In the genomic region with DNA sequence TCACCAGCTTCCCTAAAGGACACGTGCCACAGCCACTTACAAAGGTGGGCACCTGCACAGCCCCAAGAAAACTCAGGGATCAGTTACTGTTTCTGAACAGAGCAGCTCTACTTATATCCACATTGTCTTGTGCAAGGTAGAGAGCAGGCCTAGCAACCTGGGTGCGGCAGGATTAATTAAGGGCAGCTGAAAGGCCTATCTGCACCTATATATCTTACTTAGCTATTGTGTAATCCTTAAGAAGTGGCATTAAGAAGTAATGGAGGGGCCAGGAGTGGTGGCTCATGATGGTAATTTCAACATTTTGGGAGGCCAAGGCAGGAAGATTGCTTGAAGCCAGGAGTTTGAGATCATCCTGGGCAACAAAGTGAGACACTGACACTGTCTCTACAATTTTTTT, we compare ENCODE assay signal across 15 cellular contexts.
"Had no signal": no experiment of that assay in that cellular context is flagged by ENCODE, and none has a peak within 500 bp of the region (broad histone marks: within the 10 kb centered on the region; RNA-seq: fewer than 3 reads in every experiment).

No MANE protein-coding gene starts in this region.

- H3K9me3 ChIP-seq: ovary, tibial artery had no signal

- H3K4me3 ChIP-seq: ovary, tibial artery had no signal

- H3K36me3 ChIP-seq: ovary, tibial artery had no signal

- ATAC-seq: effector memory CD8-positive, alpha-beta T cell; left lobe of liver had no signal

- DNase-seq: activated CD4-positive, alpha-beta T cell treated with anti-CD3 and anti-CD28 coated beads for 1 hour; activated CD4-positive, alpha-beta T cell treated with anti-CD3 and anti-CD28 coated beads, Interleukin-2, amount 50 U/mL, for 4 hours; activated naive CD4-positive, alpha-beta T cell treated with anti-CD3 and anti-CD28 coated beads for 36 hours; activated naive CD8-positive, alpha-beta T cell treated with anti-CD3 and anti-CD28 coated beads, Interleukin-2, amount 50 U/mL, for 24 hours; aorta; cerebellar nuclear complex; effector memory CD8-positive, alpha-beta T cell; islet precursor cell; naive B cell; ovary; stimulated activated CD4-positive, alpha-beta T cell treated with anti-CD3 and anti-CD28 coated beads, Interleukin-12 subunit alpha, Interleukin-12 subunit beta, amount 100 ng/mL, for 4 hours; stimulated activated naive B cell treated with anti-CD40 and anti-IgM and Interleukin-4, amounts not matched to agents 10 μg/mL and 1 μg/mL and 100 μg/mL, for 72 hours; T-helper 9 cell; tibial artery had no signal

- H3K27me3 ChIP-seq: ovary, tibial artery had no signal

- H3K27ac ChIP-seq: ovary, tibial artery had no signal
